Comparison of ENCODE assay signal across 22 cellular contexts in genomic region chr10:780536-781524, GRCh38.
"Had no signal": no experiment of that assay in that cellular context is flagged by ENCODE, and none has a peak within 500 bp of the region (broad histone marks: within the 10 kb centered on the region; RNA-seq: fewer than 3 reads in every experiment).

No MANE protein-coding gene starts in this region.

- DNase-seq: cortex of kidney; dorsolateral prefrontal cortex; effector memory CD4-positive, alpha-beta T cell; hippocampal formation; mesenchymal stem cell; naive B cell; stimulated activated naive CD4-positive, alpha-beta T cell; stomach; substantia nigra; trophoblast cell had no signal

- H3K9me3 Mint-ChIP-seq: naive B cell had no signal

- FAIRE-seq: endometrium, frontal cortex, islet of Langerhans, urothelium cell line had no signal

- H3K4me1 Mint-ChIP-seq: naive B cell had no signal

- ATAC-seq: esophagus mucosa, heart left ventricle, left lobe of liver, sciatic nerve had no signal

- H3K4me3 ChIP-seq: dorsolateral prefrontal cortex, heart left ventricle, lung, skin epidermis, stomach had no signal

- H3K4me3 Mint-ChIP-seq: nephron had no signal

- H3K9me3 ChIP-seq: heart left ventricle, neutrophil, stomach had no signal

- H3K36me3 Mint-ChIP-seq: naive B cell had no signal

- H3K27ac Mint-ChIP-seq: nephron had no signal

- H3K27ac ChIP-seq: dorsolateral prefrontal cortex, heart left ventricle, neutrophil, skin epidermis, stomach had no signal

- H3K36me3 ChIP-seq: heart left ventricle, neutrophil, stomach had no signal
